14 cellular contexts compared by ENCODE assay signal in the genomic region with DNA sequence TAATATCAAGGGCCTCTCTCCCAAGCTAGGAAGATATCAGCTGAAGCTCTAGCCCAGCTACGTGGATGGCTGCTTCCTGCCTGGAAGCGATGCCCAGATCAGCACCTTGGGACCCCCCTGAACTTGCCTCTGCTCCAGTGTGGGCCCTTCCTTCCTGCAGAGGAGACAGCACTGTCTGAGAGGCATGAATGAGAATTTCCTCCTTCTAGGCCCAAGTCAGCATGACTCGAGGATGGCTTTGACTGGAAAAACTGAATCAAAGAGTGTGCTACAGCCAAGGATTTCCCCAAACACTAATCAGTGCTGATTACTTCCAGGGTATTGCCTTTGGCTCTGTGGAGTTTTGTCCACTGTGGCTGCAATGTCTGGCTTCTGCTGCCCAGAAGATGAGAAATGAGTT. TPM values are rescaled to one million over a fixed set of nuclear protein-coding genes. Genes with fewer than 3 reads are reported as not detected.
A peak's percentile ranks its signal among the peaks of the same experiment; 100 is the strongest.
DNase-seq lines count a peak whose midpoint lies in the region; ATAC-seq, FAIRE-seq and TF ChIP-seq lines count a peak whose summit lies in the region.
"Had no signal": no experiment of that assay in that cellular context is flagged by ENCODE, and none has a peak within 500 bp of the region (broad histone marks: within the 10 kb centered on the region; RNA-seq: fewer than 3 reads in every experiment).

No MANE protein-coding gene starts in this region.

- no peak overlapping the region for H4K5ac ChIP-seq in H1 (ENCODE audit: insufficient read length, low read depth, low read length)

- H2BK15ac ChIP-seq in H1 (ENCODE audit: low read length), result 0 out of 2 replicates have a peak overlapping the region, but pooled peaks have one; percentile 73
- H2BK15ac ChIP-seq in mesenchymal stem cell (ENCODE audit: low read depth, poor library complexity, severe bottlenecking), result no peak overlapping the region

- 0 out of 2 replicates have a peak overlapping the region, but pooled peaks have one; percentile 71 for H2AK5ac ChIP-seq in H1 (ENCODE audit: low read depth, low read length)
- H2AK5ac ChIP-seq in mesenchymal stem cell (ENCODE audit: low read length, severe bottlenecking), result peak overlapping the region; percentile 69

- H4K91ac ChIP-seq in H1 (replicated peaks; ENCODE audit: insufficient read length, low read length), result no peak overlapping the region
- H4K91ac ChIP-seq in mesenchymal stem cell (ENCODE audit: low read length), result no peak overlapping the region

- H3K9me3 ChIP-seq in H1 (ENCODE audit: insufficient read depth in 2 of 2, low read depth in 1 of 2, low read length in 1 of 2) (no peaks in the 10 kb centered on the region), mesenchymal stem cell (ENCODE audit: control insufficient read depth, low read length) (no peaks in the 10 kb centered on the region), upper lobe of left lung (no peaks in the 10 kb centered on the region)
- H3K9me3 ChIP-seq: prostate gland had no signal

- peaks cover 18% of the 10 kb centered on the region; the same call in 1 of the 2 replicates for H3K79me1 ChIP-seq in H1 (ENCODE audit: low read depth, low read length)
- peaks cover 7% of the 10 kb centered on the region for H3K79me1 ChIP-seq in mesenchymal stem cell (replicated peaks; ENCODE audit: low read length, poor library complexity, severe bottlenecking)

- H3K9me3 Mint-ChIP-seq in activated naive CD4-positive, alpha-beta T cell treated with anti-CD3 and anti-CD28 coated beads, Interleukin-2, amount 50 U/mL, for 24 hours, result no peaks in the 10 kb centered on the region
- H3K9me3 Mint-ChIP-seq in activated naive CD4-positive, alpha-beta T cell treated with anti-CD3 and anti-CD28 coated beads, Interleukin-2, amount 10 ng/mL, durations not matched to agents 7 days and 5 days, result no peaks in the 10 kb centered on the region

- no peak overlapping the region for H2BK12ac ChIP-seq in H1 (ENCODE audit: low read depth, low read length)
- H2BK12ac ChIP-seq in mesenchymal stem cell (ENCODE audit: low read length in 2 of 2), result peak overlapping the region in 1 of 2 experiments; percentile 51

- POLR2A ChIA-PET in H1 (lab: Charles Lee; ENCODE audit: partially characterized antibody), result interaction anchor here (1.0 to 1.3 kb wide), 2 partner anchors 12 to 34 kb away, joined by 3 read pairs; no protein-coding TSS in a partner anchor

- no peak for FAIRE-seq in H1 (lab: Jason Lieb, UNC)
- FAIRE-seq: keratinocyte had no signal

- H3K27me3 ChIP-seq in H1 (replicated peaks in 1 of 4; ENCODE audit: control insufficient read depth in 3 of 4, extremely low read depth in 1 of 4, insufficient read depth in 3 of 4, low read length in 3 of 4) (no peaks in the 10 kb centered on the region), mesenchymal stem cell (ENCODE audit: control insufficient read depth in 1 of 2, insufficient read depth in 1 of 2, low read length in 2 of 2) (no peaks in the 10 kb centered on the region), upper lobe of left lung (no peaks in the 10 kb centered on the region)

- H3K27ac ChIP-seq in H1 (ENCODE audit: low read depth, low read length), result no peak overlapping the region
- H3K27ac ChIP-seq in mesenchymal stem cell (ENCODE audit: low read length, poor library complexity, severe bottlenecking), result no peak overlapping the region
- peak overlapping the region in 3 of 4 donors; percentile 2 to 64 (median 58) for H3K27ac ChIP-seq in upper lobe of left lung
- H3K27ac ChIP-seq: WERI-Rb-1 had no signal

- H3K4me1 Mint-ChIP-seq in activated naive CD4-positive, alpha-beta T cell treated with anti-CD3 and anti-CD28 coated beads, Interleukin-2, amount 50 U/mL, for 24 hours, result peaks cover 58% of the 10 kb centered on the region
- H3K4me1 Mint-ChIP-seq in activated naive CD4-positive, alpha-beta T cell treated with anti-CD3 and anti-CD28 coated beads, Interleukin-2, amount 10 ng/mL, durations not matched to agents 7 days and 5 days, result peaks cover 19% of the 10 kb centered on the region

- H3K36me3 ChIP-seq in H1 (ENCODE audit: control insufficient read depth in 2 of 4, insufficient read depth in 4 of 4, low read length in 3 of 4) (no peaks in the 10 kb centered on the region), mesenchymal stem cell (ENCODE audit: control insufficient read depth in 1 of 2, insufficient read depth in 2 of 2, low read depth in 1 of 2, low read length in 2 of 2) (no peaks in the 10 kb centered on the region), upper lobe of left lung (no peaks in the 10 kb centered on the region)
- H3K36me3 ChIP-seq: prostate gland, WERI-Rb-1 had no signal

- H3K18ac ChIP-seq in H1 (ENCODE audit: extremely low read depth, low read length) (no peak overlapping the region; the same call in 1 of the 2 replicates), mesenchymal stem cell (ENCODE audit: low read depth in 1 of 2, low read length in 2 of 2) (peak overlapping the region; percentile 25 to 37)

- H3K4me3 ChIP-seq in H1 (ENCODE audit: extremely low read depth in 1 of 4, insufficient read depth in 2 of 4, low read depth in 3 of 4, low read length in 4 of 4), result no peak overlapping the region
- no peak overlapping the region for H3K4me3 ChIP-seq in mesenchymal stem cell (ENCODE audit: insufficient read depth in 1 of 2, low read depth in 1 of 2, low read length in 2 of 2)
- H3K4me3 ChIP-seq in upper lobe of left lung, result no peak overlapping the region
- H3K4me3 ChIP-seq: prostate gland had no signal

- no peak overlapping the region for H3K14ac ChIP-seq in H1 (ENCODE audit: insufficient read length)
- no peak overlapping the region for H3K14ac ChIP-seq in mesenchymal stem cell (ENCODE audit: low read length in 2 of 2)

- 87% methylated on average over 3 of the region's 3 CpGs; no CpG with 5 or more reads in 1 of the 2 experiments for WGBS in H1 (ENCODE audit: extremely low coverage in 1 of 2, insufficient coverage in 1 of 2, insufficient read length in 1 of 2, insufficient replicate concordance in 2 of 2, low coverage in 1 of 2, low lambda C conversion rate in 2 of 2, missing lambda C conversion rate in 1 of 2), 2 experiments
- 68% methylated on average over 3 of the region's 3 CpGs for WGBS in mesenchymal stem cell
- 30 to 49% methylated on average over 2 to 3 of the region's 3 CpGs for WGBS in upper lobe of left lung, 2 donors

- H3K27ac Mint-ChIP-seq in activated naive CD4-positive, alpha-beta T cell treated with anti-CD3 and anti-CD28 coated beads, Interleukin-2, amount 50 U/mL, for 24 hours, result peak overlapping the region; percentile 87
- H3K27ac Mint-ChIP-seq in activated naive CD4-positive, alpha-beta T cell treated with anti-CD3 and anti-CD28 coated beads, Interleukin-2, amount 10 ng/mL, durations not matched to agents 7 days and 5 days, result no peak overlapping the region

- no peak overlapping the region for H3K56ac ChIP-seq in H1 (replicated peaks; ENCODE audit: insufficient read length, low read depth, low read length)

- H3K23ac ChIP-seq in H1 (ENCODE audit: insufficient read length) (no peak overlapping the region), mesenchymal stem cell (ENCODE audit: low read length in 2 of 2) (no peak overlapping the region)

- H2BK20ac ChIP-seq in H1 (ENCODE audit: low read length), result no peak overlapping the region

- no peaks in the 10 kb centered on the region for H3K27me3 Mint-ChIP-seq in activated naive CD4-positive, alpha-beta T cell treated with anti-CD3 and anti-CD28 coated beads, Interleukin-2, amount 50 U/mL, for 24 hours
- no peaks in the 10 kb centered on the region for H3K27me3 Mint-ChIP-seq in activated naive CD4-positive, alpha-beta T cell treated with anti-CD3 and anti-CD28 coated beads, Interleukin-2, amount 10 ng/mL, durations not matched to agents 7 days and 5 days

- H4K20me1 ChIP-seq in H1 (replicated peaks in 1 of 2; ENCODE audit: control insufficient read depth in 1 of 2, insufficient read depth in 2 of 2, low read length in 2 of 2), result peaks cover 3 to 14% of the 10 kb centered on the region in 2 experiments

- no peak overlapping the region for H3K4me2 ChIP-seq in H1 (ENCODE audit: insufficient read depth in 1 of 2, low read depth in 2 of 2, low read length in 2 of 2)
- H3K4me2 ChIP-seq in mesenchymal stem cell (ENCODE audit: low read length, poor library complexity, severe bottlenecking), result no peak overlapping the region

- no peak for DNase-seq in activated naive CD4-positive, alpha-beta T cell treated with anti-CD3 and anti-CD28 coated beads, Interleukin-2, amount 10 ng/mL, durations not matched to agents 7 days and 5 days
- DNase-seq in H1 (ENCODE audit: low read depth in 1 of 2, low spot score in 2 of 2), result no peak
- peak; percentile 76 for DNase-seq in mesenchymal stem cell
- no peak for DNase-seq in upper lobe of left lung
- no peak for DNase-seq in NAMALWA (ENCODE audit: low spot score)
- DNase-seq in NCI-H2196 (lab: John Stamatoyannopoulos, UW; ENCODE audit: unreplicated experiment), result no peak
- no peak for DNase-seq in inferior parietal cortex (ENCODE audit: extremely low spot score)
- DNase-seq: activated naive CD4-positive, alpha-beta T cell; GDM1; NCI-H2081 treated with DMSO at 0.1 percent for 48 hours; WERI-Rb-1 had no signal

- H3K4me1 ChIP-seq in H1 (replicated peaks in 1 of 4; ENCODE audit: control insufficient read depth in 3 of 4, insufficient read depth in 4 of 4, low read length in 3 of 4) (peaks cover 27 to 50% (median 31%) of the 10 kb centered on the region in 4 experiments), mesenchymal stem cell (ENCODE audit: control insufficient read depth, insufficient read depth, low read depth, low read length) (peaks cover 50% of the 10 kb centered on the region), upper lobe of left lung (peaks cover 35 to 67% (median 51%) of the 10 kb centered on the region in 4 donors)

- H2BK5ac ChIP-seq in H1 (ENCODE audit: low read depth, low read length) (peak overlapping the region; percentile 90), mesenchymal stem cell (ENCODE audit: low read depth, low read length, poor library complexity, severe bottlenecking) (no peak overlapping the region)

- CTCF ChIA-PET in activated naive CD4-positive, alpha-beta T cell treated with anti-CD3 and anti-CD28 coated beads, Interleukin-2, amount 10 ng/mL, durations not matched to agents 7 days and 5 days (lab: Charles Lee), result no interaction called here
- CTCF ChIA-PET in H1 (lab: Charles Lee; ENCODE audit: partially characterized antibody), result interaction anchor here (1.5 to 1.6 kb wide), 2 partner anchors 25 to 34 kb away, joined by 3 to 5 read pairs; no protein-coding TSS in a partner anchor

- H3K4ac ChIP-seq in H1 (replicated peaks; ENCODE audit: insufficient read length, low read depth, low read length) (no peak overlapping the region), mesenchymal stem cell (ENCODE audit: low read depth in 1 of 2, low read length in 2 of 2) (no peak overlapping the region)

- H2BK120ac ChIP-seq in H1 (replicated peaks; ENCODE audit: low read depth, low read length) (no peak overlapping the region), mesenchymal stem cell (ENCODE audit: low read depth, low read length) (peak overlapping the region; percentile 7)

- TF ChIP-seq CTCF in H1 (IDR thresholded peaks at IDR 0.05; ENCODE audit: control extremely low read depth in 1 of 3, insufficient read depth in 1 of 3, low read depth in 1 of 3, low read length in 3 of 3), result no peak
- no peak for TF ChIP-seq CTCF in upper lobe of left lung (IDR thresholded peaks at IDR 0.05)

- TF ChIP-seq EP300 in H1 (IDR thresholded peaks at IDR 0.05; ENCODE audit: borderline replicate concordance in 1 of 2, low read depth in 2 of 2, low read length in 2 of 2), result no peak
- TF ChIP-seq EP300 in upper lobe of left lung (IDR thresholded peaks at IDR 0.05), result no peak

- peak overlapping the region; percentile 53; the same call in 1 of the 2 replicates for H4K8ac ChIP-seq in H1 (ENCODE audit: extremely low read depth, insufficient read depth, low read length)
- H4K8ac ChIP-seq in mesenchymal stem cell (ENCODE audit: low read length), result peak overlapping the region; percentile 3

- TF ChIP-seq POLR2A in H1 (IDR thresholded peaks at IDR 0.05; ENCODE audit: control extremely low read depth in 1 of 2, low read depth in 2 of 2, low read length in 2 of 2) (no peak), upper lobe of left lung (IDR thresholded peaks at IDR 0.05) (no peak)

- ATAC-seq in upper lobe of left lung (ENCODE audit: low FRiP score in 2 of 2), result peak in 1 of 2 donors; percentile 77

- peak overlapping the region; percentile 23 for H3K4me3 Mint-ChIP-seq in activated naive CD4-positive, alpha-beta T cell treated with anti-CD3 and anti-CD28 coated beads, Interleukin-2, amount 50 U/mL, for 24 hours
- H3K4me3 Mint-ChIP-seq in activated naive CD4-positive, alpha-beta T cell treated with anti-CD3 and anti-CD28 coated beads, Interleukin-2, amount 10 ng/mL, durations not matched to agents 7 days and 5 days, result no peak overlapping the region

- H3K36me3 Mint-ChIP-seq in activated naive CD4-positive, alpha-beta T cell treated with anti-CD3 and anti-CD28 coated beads, Interleukin-2, amount 50 U/mL, for 24 hours, result no peaks in the 10 kb centered on the region
- no peaks in the 10 kb centered on the region for H3K36me3 Mint-ChIP-seq in activated naive CD4-positive, alpha-beta T cell treated with anti-CD3 and anti-CD28 coated beads, Interleukin-2, amount 10 ng/mL, durations not matched to agents 7 days and 5 days

- TF ChIP-seq RAD21 in H1 (IDR thresholded peaks at IDR 0.05 in 1 of 2, conservative IDR thresholded peaks at IDR 0.05 in 1 of 2; ENCODE audit: low read depth in 2 of 2, low read length in 2 of 2), result no peak

- H3K9ac ChIP-seq in H1 (replicated peaks in 1 of 4; ENCODE audit: extremely low read depth in 1 of 4, low read depth in 3 of 4, low read length in 3 of 4), result no peak overlapping the region
- peak overlapping the region; percentile 76 for H3K9ac ChIP-seq in mesenchymal stem cell (ENCODE audit: low read length)

- H3K23me2 ChIP-seq in H1 (ENCODE audit: low read depth, low read length), result no peaks in the 10 kb centered on the region

- H2AFZ ChIP-seq in H1 (ENCODE audit: low read length) (no peak overlapping the region), mesenchymal stem cell (ENCODE audit: low read depth, low read length) (no peak overlapping the region)

- H3K79me2 ChIP-seq in H1 (ENCODE audit: control insufficient read depth in 1 of 2, insufficient read depth in 2 of 2, low read length in 2 of 2), result peaks cover 0 to 80% of the 10 kb centered on the region in 2 experiments; a peak in 2 of 4 replicates

RNA-seq across cellular contexts. Expression of a gene that starts 36.4 kb away (rescaled TPM):
- total RNA-seq in H1 (2021; fragmentation: NEBNext Ultra II Directional; extraction: Animal tissue kit (Norgen Biotek cat#: 25700)), result 118 and 122 TPM in 2 replicates
- polyA plus RNA-seq in H1 (2011; rRNA removed), result 72.2 and 72.3 TPM in 2 replicates
- polyA plus RNA-seq in H1 (2011; cell fraction: cytosol; rRNA removed), result 53.0 TPM
- polyA plus RNA-seq in H1 (2011; cell fraction: nucleus; rRNA removed), result 599 TPM
- polyA plus RNA-seq in H1 (2012, experiment 1 of 2), result 82.4 to 123 TPM (median 108 TPM) in 4 replicates
- 47.2 TPM for polyA plus RNA-seq in H1 (2012, experiment 2 of 2)
- 96.1 TPM for polyA plus RNA-seq in H1 (2013, experiment 1 of 2)
- polyA plus RNA-seq in H1 (2013, experiment 2 of 2), result 85.9 TPM
- polyA minus RNA-seq in H1 (2011; rRNA and poly(A)+ RNA removed), result 249 and 262 TPM in 2 replicates
- 121 TPM for polyA minus RNA-seq in H1 (2011; cell fraction: cytosol; rRNA and poly(A)+ RNA removed)
- 391 TPM for polyA minus RNA-seq in H1 (2011; cell fraction: nucleus; rRNA and poly(A)+ RNA removed)
- 55.8 TPM for polyA plus RNA-seq in mesenchymal stem cell (2013, experiment 1 of 2)
- 47.9 TPM for polyA plus RNA-seq in mesenchymal stem cell (2013, experiment 2 of 2)
- 100 to 1,000 TPM; 101 to 193 (median 127) TPM for total RNA-seq in upper lobe of left lung

Comparison
In these comparisons a context has a peak if more than half of its experiments do, and no peak if none do; other contexts are left out.
1. H3K27ac ChIP-seq: peak in upper lobe of left lung (3 of 4); none in H1 (single experiment) and mesenchymal stem cell (single experiment).